ENCODE assay signal across 3 cellular contexts in genomic region chr4:70997068-70997467, GRCh38.
TF ChIP-seq lines count a peak whose summit lies in the region.

No MANE protein-coding gene starts in this region.

TF ChIP-seq in SK-N-SH, 30 proteins besides CTCF, POLR2A, EP300 and RAD21 (continued from another document):
- no peak for TF ChIP-seq EZH2phosphoT487 (IDR thresholded peaks at IDR 0.05; ENCODE audit: borderline replicate concordance, low read depth)
- no peak for TF ChIP-seq GATA2 (CRISPR knock-in tag; IDR thresholded peaks at IDR 0.05)

TF ChIP-seq in SK-N-SH treated with all-trans-retinoic acid at 6 μM for 48 hours, 23 proteins besides CTCF, POLR2A, EP300 and RAD21 (continued from another document):
- TF ChIP-seq BACH2 (CRISPR knock-in tag; IDR thresholded peaks at IDR 0.05; ENCODE audit: borderline replicate concordance) (no peak), TCF4 (CRISPR knock-in tag; IDR thresholded peaks at IDR 0.05; ENCODE audit: borderline replicate concordance) (no peak), CSRNP3 (CRISPR knock-in tag; IDR thresholded peaks at IDR 0.05) (no peak), ARNTL (CRISPR knock-in tag; IDR thresholded peaks at IDR 0.05; ENCODE audit: borderline replicate concordance, low read depth) (no peak), PATZ1 (CRISPR knock-in tag; IDR thresholded peaks at IDR 0.05; ENCODE audit: borderline replicate concordance) (no peak), GLIS3 (CRISPR knock-in tag; IDR thresholded peaks at IDR 0.05) (no peak), RARB (CRISPR knock-in tag; IDR thresholded peaks at IDR 0.05) (no peak), CSDC2 (CRISPR knock-in tag; IDR thresholded peaks at IDR 0.05) (no peak), ZFP30 (CRISPR knock-in tag; IDR thresholded peaks at IDR 0.05) (no peak)

TF ChIP-seq in neural cell, 6 proteins besides CTCF, POLR2A, EP300 and RAD21 (continued from another document):
- TF ChIP-seq TAF1 (IDR thresholded peaks at IDR 0.05; ENCODE audit: low read depth) (no peak), SMC3 (conservative IDR thresholded peaks at IDR 0.05; ENCODE audit: poor library complexity) (no peak), MXI1 (conservative IDR thresholded peaks at IDR 0.05; ENCODE audit: poor library complexity, severe bottlenecking) (no peak)
TF ChIP-seq in neural cell: peak in this region for 0.
